Comparison of ENCODE assay signal across 1 cellular context in genomic region chr15:31371520-31372240, GRCh38.
TF ChIP-seq lines count a peak whose summit lies in the region.

No MANE protein-coding gene starts in this region.

TF ChIP-seq in SK-N-SH treated with all-trans-retinoic acid at 6 μM for 48 hours, 23 proteins besides CTCF, POLR2A, EP300 and RAD21 (continued from another document):
- TF ChIP-seq PPARA (CRISPR knock-in tag; IDR thresholded peaks at IDR 0.05; ENCODE audit: borderline replicate concordance) (no peak), ZFP3 (CRISPR knock-in tag; IDR thresholded peaks at IDR 0.05) (no peak), TOX (CRISPR knock-in tag; IDR thresholded peaks at IDR 0.05; ENCODE audit: borderline replicate concordance) (no peak), ZNF8 (CRISPR knock-in tag; IDR thresholded peaks at IDR 0.05) (no peak), PATZ1 (CRISPR knock-in tag; IDR thresholded peaks at IDR 0.05; ENCODE audit: borderline replicate concordance) (no peak), POU6F1 (CRISPR knock-in tag; IDR thresholded peaks at IDR 0.05; ENCODE audit: borderline replicate concordance, low read depth) (no peak), ZC3H10 (CRISPR knock-in tag; IDR thresholded peaks at IDR 0.05) (no peak), CSDC2 (CRISPR knock-in tag; IDR thresholded peaks at IDR 0.05) (no peak), ZNF70 (CRISPR knock-in tag; IDR thresholded peaks at IDR 0.05) (no peak), ARNTL (CRISPR knock-in tag; IDR thresholded peaks at IDR 0.05; ENCODE audit: borderline replicate concordance, low read depth) (no peak), SNAI2 (CRISPR knock-in tag; IDR thresholded peaks at IDR 0.05) (no peak)
TF ChIP-seq in SK-N-SH treated with all-trans-retinoic acid at 6 μM for 48 hours: peak in this region for 0.
